22 cellular contexts compared by ENCODE assay signal in genomic region chr1:5959667-5960230, GRCh38. TPM values are rescaled to one million over a fixed set of nuclear protein-coding genes. Genes with fewer than 3 reads are reported as not detected.
DNase-seq lines count a peak whose midpoint lies in the region; ATAC-seq and TF ChIP-seq lines count a peak whose summit lies in the region.
"Had no signal": no experiment of that assay in that cellular context is flagged by ENCODE, and none has a peak within 500 bp of the region (broad histone marks: within the 10 kb centered on the region; RNA-seq: fewer than 3 reads in every experiment).

No MANE protein-coding gene starts in this region.

- peak; percentile 53 for DNase-seq in activated effector memory CD4-positive, alpha-beta T cell treated with anti-CD3 and anti-CD28 coated beads, Interleukin-2, amount 50 U/mL, for 16 hours
- DNase-seq in activated effector memory CD4-positive, alpha-beta T cell treated with Interleukin-2 at 50 U/mL for 16 hours, result no peak
- no peak for DNase-seq in activated T-helper 2 cell treated with anti-CD3 and anti-CD28 coated beads, Interferon-gamma antibody, Interleukin-2, Interleukin-4, amounts not matched to agents 10 μg/mL and 5 μg/mL and 100 μg/mL, durations not matched to agents 14 hours and 24 hours and 36 hours (ENCODE audit: low spot score)
- DNase-seq in osteoblast (ENCODE audit: insufficient read length, low spot score, missing footprints) (peak; percentile 81), GM13977 (ENCODE audit: low spot score) (no peak), Calu3 (no peak)
- DNase-seq: CD4-positive, CD25-positive, alpha-beta regulatory T cell; H7; IMR-90; NCI-H1048; NCI-H1417; NCI-H1694; NCI-H2029 treated with DMSO at 0.1 percent for 48 hours; NCI-H446 treated with DMSO at 0.1 percent for 48 hours; NCI-H526 treated with DMSO at 0.1 percent for 48 hours; PC-9; Right ventricle myocardium superior; RPMI8226 had no signal

- ATAC-seq in GM21529 (IDR thresholded peaks at IDR 0.05; ENCODE audit: unreplicated experiment), result no peak

- H3K9me3 ChIP-seq in osteoblast (ENCODE audit: low read depth, low read length), result no peaks in the 10 kb centered on the region
- H3K9me3 ChIP-seq: BLaER1, SJSA1 had no signal

- no peaks in the 10 kb centered on the region for H3K79me2 ChIP-seq in osteoblast (ENCODE audit: insufficient read depth, low read length)

- peaks cover 54% of the 10 kb centered on the region for H3K4me1 Mint-ChIP-seq in activated T-helper 2 cell treated with anti-CD3 and anti-CD28 coated beads, Interferon-gamma antibody, Interleukin-2, Interleukin-4, amounts not matched to agents 10 μg/mL and 5 μg/mL and 100 μg/mL, durations not matched to agents 14 hours and 24 hours and 36 hours (ENCODE audit: low read depth)
- H3K4me1 Mint-ChIP-seq in Calu3 (ENCODE audit: low read depth, unreplicated experiment), result no peaks in the 10 kb centered on the region

- TF ChIP-seq CTCF in osteoblast (IDR thresholded peaks at IDR 0.05; ENCODE audit: extremely low read depth, low read depth, low read length), result no peak
- TF ChIP-seq CTCF in GM13977 (IDR thresholded peaks at IDR 0.05; ENCODE audit: extremely low read depth, insufficient read depth, missing control alignments), result no peak
- TF ChIP-seq CTCF in Calu3 (IDR thresholded peaks at IDR 0.05; ENCODE audit: unreplicated experiment), result no peak

- no peaks in the 10 kb centered on the region for H3K27me3 ChIP-seq in osteoblast (ENCODE audit: insufficient read depth, low read length)
- H3K27me3 ChIP-seq: BLaER1, SJSA1 had no signal

- H3K9me3 Mint-ChIP-seq in activated T-helper 2 cell treated with anti-CD3 and anti-CD28 coated beads, Interferon-gamma antibody, Interleukin-2, Interleukin-4, amounts not matched to agents 10 μg/mL and 5 μg/mL and 100 μg/mL, durations not matched to agents 14 hours and 24 hours and 36 hours, result no peaks in the 10 kb centered on the region
- no peaks in the 10 kb centered on the region for H3K9me3 Mint-ChIP-seq in Calu3 (ENCODE audit: low read depth, unreplicated experiment)
- H3K9me3 Mint-ChIP-seq: CD4-positive, CD25-positive, alpha-beta regulatory T cell had no signal

- H2AFZ ChIP-seq in osteoblast (ENCODE audit: low read length), result no peak overlapping the region
- H2AFZ ChIP-seq: PC-9 had no signal

- peak overlapping the region; percentile 33 for H3K27ac Mint-ChIP-seq in activated T-helper 2 cell treated with anti-CD3 and anti-CD28 coated beads, Interferon-gamma antibody, Interleukin-2, Interleukin-4, amounts not matched to agents 10 μg/mL and 5 μg/mL and 100 μg/mL, durations not matched to agents 14 hours and 24 hours and 36 hours
- no peak overlapping the region for H3K27ac Mint-ChIP-seq in Calu3 (ENCODE audit: unreplicated experiment)

- H3K27me3 Mint-ChIP-seq in activated T-helper 2 cell treated with anti-CD3 and anti-CD28 coated beads, Interferon-gamma antibody, Interleukin-2, Interleukin-4, amounts not matched to agents 10 μg/mL and 5 μg/mL and 100 μg/mL, durations not matched to agents 14 hours and 24 hours and 36 hours (ENCODE audit: low read depth), result no peaks in the 10 kb centered on the region
- H3K27me3 Mint-ChIP-seq in Calu3 (ENCODE audit: unreplicated experiment), result no peaks in the 10 kb centered on the region
- H3K27me3 Mint-ChIP-seq: CD4-positive, CD25-positive, alpha-beta regulatory T cell had no signal

- no TSS peak for BruUV-seq in Calu3 (replicated peaks; lab: Mats Ljungman, UMichigan)

- in situ Hi-C loops in GM13977 (cut with MboI; ENCODE audit: low pct_unique_long_range_greater_than_20kb, low sequenced_read_pairs, unreplicated experiment), result no loop called here

- peaks cover 43% of the 10 kb centered on the region for H3K36me3 Mint-ChIP-seq in activated T-helper 2 cell treated with anti-CD3 and anti-CD28 coated beads, Interferon-gamma antibody, Interleukin-2, Interleukin-4, amounts not matched to agents 10 μg/mL and 5 μg/mL and 100 μg/mL, durations not matched to agents 14 hours and 24 hours and 36 hours (ENCODE audit: low read depth)
- no peaks in the 10 kb centered on the region for H3K36me3 Mint-ChIP-seq in Calu3 (ENCODE audit: insufficient read depth, unreplicated experiment)

- no peaks in the 10 kb centered on the region for H4K20me1 ChIP-seq in osteoblast (ENCODE audit: insufficient read depth, low read length)
- H4K20me1 ChIP-seq: BLaER1 had no signal

- no peak overlapping the region for H3K4me3 ChIP-seq in osteoblast (ENCODE audit: insufficient read depth, low read length)
- H3K4me3 ChIP-seq: BLaER1, PC-9, SJSA1 had no signal

- no peaks in the 10 kb centered on the region for H3K4me1 ChIP-seq in osteoblast (ENCODE audit: insufficient read depth, low read length)
- H3K4me1 ChIP-seq: SJSA1 had no signal

- CTCF ChIA-PET in Calu3 (lab: Charles Lee), result no interaction called here

- no peak overlapping the region for H3K4me2 ChIP-seq in osteoblast (ENCODE audit: insufficient read depth, low read length)
- H3K4me2 ChIP-seq: BLaER1, KMS-11, PC-9 had no signal

- peak overlapping the region; percentile 9 for H3K4me3 Mint-ChIP-seq in activated T-helper 2 cell treated with anti-CD3 and anti-CD28 coated beads, Interferon-gamma antibody, Interleukin-2, Interleukin-4, amounts not matched to agents 10 μg/mL and 5 μg/mL and 100 μg/mL, durations not matched to agents 14 hours and 24 hours and 36 hours (ENCODE audit: low read depth)
- no peak overlapping the region for H3K4me3 Mint-ChIP-seq in Calu3 (ENCODE audit: low read depth, unreplicated experiment)
- H3K4me3 Mint-ChIP-seq: CD4-positive, CD25-positive, alpha-beta regulatory T cell had no signal

- H3K36me3 ChIP-seq in osteoblast (ENCODE audit: insufficient read depth, low read length), result peaks cover 9% of the 10 kb centered on the region
- H3K36me3 ChIP-seq: SJSA1 had no signal

- no peak overlapping the region for H3K27ac ChIP-seq in osteoblast (ENCODE audit: low read depth, low read length)
- H3K27ac ChIP-seq: BLaER1, KMS-11, PC-9, SJSA1 had no signal

- intact Hi-C loops in activated T-helper 2 cell treated with anti-CD3 and anti-CD28 coated beads, Interferon-gamma antibody, Interleukin-2, Interleukin-4, amounts not matched to agents 10 μg/mL and 5 μg/mL and 100 μg/mL, durations not matched to agents 14 hours and 24 hours and 36 hours (cut with micrococcal nuclease), result loop anchor here (5.0 kb wide), 1 partner anchor 42 kb away; no protein-coding TSS in a partner anchor
- intact Hi-C loops in Calu3 (cut with micrococcal nuclease; ENCODE audit: unreplicated experiment), result no loop called here

RNA-seq across cellular contexts. Expression of gene NPHP4, which starts 32.5 kb away (rescaled TPM):
- 19.0 and 20.2 TPM in 2 replicates for total RNA-seq in activated T-helper 2 cell treated with anti-CD3 and anti-CD28 coated beads, Interferon-gamma antibody, Interleukin-2, Interleukin-4, amounts not matched to agents 10 μg/mL and 5 μg/mL and 100 μg/mL, durations not matched to agents 14 hours and 24 hours and 36 hours
- total RNA-seq in osteoblast (6.5 and 8.0 TPM in 2 replicates), Calu3 (2022) (11.1 and 11.5 TPM in 2 replicates)

Comparison
In these comparisons a context has a peak if more than half of its experiments do, and no peak if none do; other contexts are left out.
1. DNase-seq: peak in activated effector memory CD4-positive, alpha-beta T cell treated with anti-CD3 and anti-CD28 coated beads, Interleukin-2, amount 50 U/mL, for 16 hours (single experiment) and osteoblast (single experiment); none in activated effector memory CD4-positive, alpha-beta T cell treated with Interleukin-2 at 50 U/mL for 16 hours (single experiment), activated T-helper 2 cell treated with anti-CD3 and anti-CD28 coated beads, Interferon-gamma antibody, Interleukin-2, Interleukin-4, amounts not matched to agents 10 μg/mL and 5 μg/mL and 100 μg/mL, durations not matched to agents 14 hours and 24 hours and 36 hours (single experiment), GM13977 (single experiment) and Calu3 (single experiment).